Comparison of ENCODE assay signal across 8 cellular contexts in genomic region chr18:36828157-36828629, GRCh38. TPM values are rescaled to one million over a fixed set of nuclear protein-coding genes. Genes with fewer than 3 reads are reported as not detected.
DNase-seq lines count a peak whose midpoint lies in the region; ATAC-seq, FAIRE-seq and TF ChIP-seq lines count a peak whose summit lies in the region.

No MANE protein-coding gene starts in this region.

- no peak for TF ChIP-seq CTCF in OCI-LY1 (IDR thresholded peaks at IDR 0.05; ENCODE audit: low read length)
- TF ChIP-seq CTCF in astrocyte (IDR thresholded peaks at IDR 0.05; ENCODE audit: insufficient read depth, low read depth, low read length), result no peak

- H3K27me3 ChIP-seq in OCI-LY1 (ENCODE audit: insufficient read depth, low read length) (no peaks in the 10 kb centered on the region), astrocyte (ENCODE audit: insufficient read depth, low read length) (no peaks in the 10 kb centered on the region), iPS-18a (ENCODE audit: control insufficient read depth, insufficient read depth, low read length) (peaks cover 6% of the 10 kb centered on the region), skeletal muscle satellite cell (ENCODE audit: control insufficient read depth, insufficient read depth, low read length) (no peaks in the 10 kb centered on the region)

- DNase-seq in ELR (ENCODE audit: low read depth) (peak; percentile 67), astrocyte (ENCODE audit: low read depth) (peak; percentile 51), GDM1 (lab: John Stamatoyannopoulos, UW) (no peak)

- FAIRE-seq in astrocyte (lab: Jason Lieb, UNC), result no peak

- no peaks in the 10 kb centered on the region for H3K27me3 Mint-ChIP-seq in astrocyte (ENCODE audit: low read depth, unreplicated experiment)

- H3K79me2 ChIP-seq in OCI-LY1 (ENCODE audit: insufficient read depth, low read length) (peaks cover 24% of the 10 kb centered on the region), astrocyte (ENCODE audit: insufficient read depth, low read length) (peaks cover 37% of the 10 kb centered on the region)

- no peaks in the 10 kb centered on the region for H3K9me2 ChIP-seq in OCI-LY1 (ENCODE audit: low read depth, low read length)

- H3K4me3 Mint-ChIP-seq in astrocyte (ENCODE audit: unreplicated experiment), result peak overlapping the region; percentile 98

- H3K4me2 ChIP-seq in OCI-LY1 (ENCODE audit: low read length), result peak overlapping the region; percentile 90
- H3K4me2 ChIP-seq in astrocyte (ENCODE audit: low read length), result peak overlapping the region; percentile 89
- peak overlapping the region; percentile 96 for H3K4me2 ChIP-seq in skeletal muscle satellite cell (ENCODE audit: low read length)

- no peaks in the 10 kb centered on the region for H4K20me1 ChIP-seq in OCI-LY1 (ENCODE audit: insufficient read depth, low read length)
- peaks cover 7% of the 10 kb centered on the region for H4K20me1 ChIP-seq in astrocyte (ENCODE audit: insufficient read depth, low read length)

- no peaks in the 10 kb centered on the region for H3K9me3 Mint-ChIP-seq in astrocyte (ENCODE audit: unreplicated experiment)

- H3K4me3 ChIP-seq in OCI-LY1 (ENCODE audit: low read depth, low read length, poor library complexity, severe bottlenecking) (peak overlapping the region; percentile 92), astrocyte (ENCODE audit: insufficient read depth, low read depth, low read length) (peak overlapping the region; percentile 84), iPS-18a (ENCODE audit: low read length) (peak overlapping the region; percentile 95), skeletal muscle satellite cell (ENCODE audit: low read length) (peak overlapping the region; percentile 81)

- H3K9ac ChIP-seq in OCI-LY1 (ENCODE audit: low read length), result peak overlapping the region; percentile 89
- peak overlapping the region; percentile 96 for H3K9ac ChIP-seq in astrocyte (ENCODE audit: low read length)
- H3K9ac ChIP-seq in iPS-18a (ENCODE audit: low read length), result peak overlapping the region; percentile 81
- peak overlapping the region; percentile 81 for H3K9ac ChIP-seq in skeletal muscle satellite cell (ENCODE audit: low read depth, low read length)

- H3F3A ChIP-seq in OCI-LY1 (ENCODE audit: insufficient read depth, low read length), result no peaks in the 10 kb centered on the region

- peaks cover 22% of the 10 kb centered on the region for H3K36me3 ChIP-seq in OCI-LY1 (ENCODE audit: insufficient read depth, low read length)
- no peaks in the 10 kb centered on the region for H3K36me3 ChIP-seq in astrocyte (ENCODE audit: insufficient read depth, low read length)
- no peaks in the 10 kb centered on the region for H3K36me3 ChIP-seq in iPS-18a (ENCODE audit: control insufficient read depth, low read depth, low read length)
- H3K36me3 ChIP-seq in skeletal muscle satellite cell (ENCODE audit: insufficient read depth, low read length), result peaks cover under 1% of the 10 kb centered on the region

- H3K4me1 ChIP-seq in OCI-LY1 (ENCODE audit: insufficient read depth, low read length, severe bottlenecking), result peaks cover 34% of the 10 kb centered on the region
- H3K4me1 ChIP-seq in astrocyte (ENCODE audit: insufficient read depth, low read length), result peaks cover 18% of the 10 kb centered on the region
- no peaks in the 10 kb centered on the region for H3K4me1 ChIP-seq in iPS-18a (ENCODE audit: control insufficient read depth, low read depth, low read length)
- H3K4me1 ChIP-seq in skeletal muscle satellite cell (ENCODE audit: control insufficient read depth, insufficient read depth, low read length), result peaks cover 27% of the 10 kb centered on the region

- peak overlapping the region; percentile 43 for H3K27ac ChIP-seq in OCI-LY1 (ENCODE audit: low read depth, low read length, poor library complexity, severe bottlenecking)
- peak overlapping the region; percentile 93 for H3K27ac ChIP-seq in astrocyte (ENCODE audit: low read depth, low read length)
- peak overlapping the region; percentile 41 for H3K27ac ChIP-seq in iPS-18a (ENCODE audit: low read length)

- no peaks in the 10 kb centered on the region for H3K9me3 ChIP-seq in OCI-LY1 (ENCODE audit: low read length)
- H3K9me3 ChIP-seq in astrocyte (ENCODE audit: insufficient read depth, low read depth, low read length), result no peaks in the 10 kb centered on the region
- H3K9me3 ChIP-seq in iPS-18a (ENCODE audit: control insufficient read depth, low read depth, low read length), result no peaks in the 10 kb centered on the region
- H3K9me3 ChIP-seq in skeletal muscle satellite cell (replicated peaks; ENCODE audit: low read length), result no peaks in the 10 kb centered on the region

- peaks cover 2% of the 10 kb centered on the region for H3K36me3 Mint-ChIP-seq in astrocyte (ENCODE audit: low read depth, unreplicated experiment)

- peaks cover 3% of the 10 kb centered on the region for H3K4me1 Mint-ChIP-seq in astrocyte (ENCODE audit: low read depth, unreplicated experiment)

- ATAC-seq in HG02798 (IDR thresholded peaks at IDR 0.05; ENCODE audit: poor library complexity, unreplicated experiment) (peak; percentile 0), HG03442 (IDR thresholded peaks at IDR 0.05; ENCODE audit: unreplicated experiment) (no peak)

- H2AFZ ChIP-seq in OCI-LY1 (ENCODE audit: low read length) (no peak overlapping the region), astrocyte (ENCODE audit: low read depth, low read length) (peak overlapping the region; percentile 93)

- H3K27ac Mint-ChIP-seq in astrocyte (ENCODE audit: unreplicated experiment), result peak overlapping the region; percentile 93

RNA-seq across cellular contexts. Expression of gene TPGS2, which starts 0.6 kb away (rescaled TPM):
- 127 and 138 TPM in 2 replicates for total RNA-seq in astrocyte
- 109 and 115 TPM in 2 replicates for total RNA-seq in skeletal muscle satellite cell (2012; rRNA removed)

RNA-seq across cellular contexts. Expression of gene KIAA1328, which starts 0.7 kb away (rescaled TPM):
- 3.7 and 4.2 TPM in 2 replicates for total RNA-seq in astrocyte
- 7.1 and 7.2 TPM in 2 replicates for total RNA-seq in skeletal muscle satellite cell (2012; rRNA removed)

Comparison
In these comparisons a context has a peak if more than half of its experiments do, and no peak if none do; other contexts are left out.
1. H3K27ac ChIP-seq: peak in every context shown above with its lines; median percentile 93 in astrocyte; 43 in OCI-LY1; 41 in iPS-18a.